In the genomic region with DNA sequence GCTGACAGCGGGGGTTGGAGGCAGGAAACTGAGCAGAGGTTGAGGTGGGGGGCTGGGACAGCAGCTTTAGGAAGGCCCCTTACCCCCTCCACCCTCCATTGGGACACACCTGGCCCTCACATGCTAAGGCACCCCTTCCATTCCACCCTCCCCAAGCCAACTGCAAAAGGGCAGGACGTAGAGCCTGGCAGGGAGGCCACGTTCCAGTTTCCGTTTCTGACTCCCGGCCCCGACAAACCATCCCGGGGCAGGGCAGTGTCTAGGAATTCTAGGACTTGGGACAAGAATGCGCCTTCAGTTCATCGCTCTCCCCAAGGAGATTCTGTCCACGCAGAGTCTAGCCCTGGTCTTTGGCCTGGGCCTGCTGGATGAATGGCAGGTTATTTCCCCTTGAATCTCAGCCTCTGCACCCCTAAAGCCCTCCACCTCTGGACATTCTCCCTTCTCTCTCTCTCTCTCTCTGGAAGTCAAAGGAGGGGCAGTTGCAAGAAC, we compare ENCODE assay signal across 13 cellular contexts. TPM values are rescaled to one million over a fixed set of nuclear protein-coding genes. Genes with fewer than 3 reads are reported as not detected.
DNase-seq lines count a peak whose midpoint lies in the region; ATAC-seq, FAIRE-seq and TF ChIP-seq lines count a peak whose summit lies in the region.
"Had no signal": no experiment of that assay in that cellular context is flagged by ENCODE, and none has a peak within 500 bp of the region (broad histone marks: within the 10 kb centered on the region; RNA-seq: fewer than 3 reads in every experiment).

No MANE protein-coding gene starts in this region.

- peaks cover 18% of the 10 kb centered on the region for H3K36me3 Mint-ChIP-seq in effector memory CD8-positive, alpha-beta T cell (ENCODE audit: insufficient read depth)
- H3K36me3 Mint-ChIP-seq: activated CD4-positive, alpha-beta memory T cell treated with anti-CD3 and anti-CD28 coated beads for 36 hours had no signal

- H3K27me3 Mint-ChIP-seq in effector memory CD8-positive, alpha-beta T cell = peaks cover 0 to 17% of the 10 kb centered on the region in 2 donors

- peak overlapping the region; percentile 46 to 79 for H3K27ac Mint-ChIP-seq in effector memory CD8-positive, alpha-beta T cell
- H3K27ac Mint-ChIP-seq: activated CD4-positive, alpha-beta memory T cell treated with anti-CD3 and anti-CD28 coated beads for 36 hours had no signal

- CTCF ChIA-PET in HepG2 (lab: Yijun Ruan, JAX; ENCODE audit: low intra/inter-chr PET ratio, low total read pairs) = interaction anchor here (1.2 kb wide), 1 partner anchor 18 kb away, joined by 3 read pairs; no protein-coding TSS in a partner anchor

- ATAC-seq in HepG2 (no peak), right lobe of liver (no peak), GM21381 (IDR thresholded peaks at IDR 0.05; ENCODE audit: unreplicated experiment) (no peak), GM18868 (IDR thresholded peaks at IDR 0.05; ENCODE audit: unreplicated experiment) (no peak)
- no peak for ATAC-seq in effector memory CD8-positive, alpha-beta T cell (replicated peaks)

- no peaks in the 10 kb centered on the region for H4K20me1 ChIP-seq in HepG2 (ENCODE audit: insufficient read depth, low read length)

- H3K4me1 ChIP-seq in HepG2 (ENCODE audit: insufficient read depth, low read length) (peaks cover 86% of the 10 kb centered on the region), right lobe of liver (peaks cover 0 to 10% (median 4%) of the 10 kb centered on the region in 4 donors), mucosa of rectum (ENCODE audit: control insufficient read depth in 2 of 2, insufficient read depth in 2 of 2, low read length in 2 of 2) (peaks cover 12 to 19% of the 10 kb centered on the region in 2 donors)

- WGBS in HepG2 (ENCODE audit: low lambda C conversion rate) = 34% methylated on average over 10 of the region's 10 CpGs
- WGBS in right lobe of liver (ENCODE audit: insufficient coverage, low coverage, low lambda C conversion rate, missing lambda C conversion rate) = no CpG with 5 or more reads among the region's 10 CpGs

- peak overlapping the region; percentile 53 to 71 for H3K4me3 Mint-ChIP-seq in effector memory CD8-positive, alpha-beta T cell
- H3K4me3 Mint-ChIP-seq: activated CD4-positive, alpha-beta memory T cell treated with anti-CD3 and anti-CD28 coated beads for 36 hours had no signal

- no peaks in the 10 kb centered on the region for H3K9me3 Mint-ChIP-seq in effector memory CD8-positive, alpha-beta T cell
- H3K9me3 Mint-ChIP-seq: activated CD4-positive, alpha-beta memory T cell treated with anti-CD3 and anti-CD28 coated beads for 36 hours had no signal

- TF ChIP-seq RAD21 in HepG2 (CRISPR knock-in tag; IDR thresholded peaks at IDR 0.05) = no peak

- H3K27me3 ChIP-seq in HepG2 (ENCODE audit: control insufficient read depth in 1 of 2, insufficient read depth in 2 of 2, low read length in 2 of 2) (peaks cover 3 to 25% of the 10 kb centered on the region in 2 experiments), right lobe of liver (peaks cover 0 to 9% of the 10 kb centered on the region in 2 donors), mucosa of rectum (ENCODE audit: control insufficient read depth in 2 of 2, insufficient read depth in 2 of 2, low read length in 2 of 2) (peaks cover 10 to 12% of the 10 kb centered on the region in 2 donors)

- H3K27ac ChIP-seq in HepG2 (ENCODE audit: extremely low read length, insufficient read depth, low read length) (peak overlapping the region; percentile 49), right lobe of liver (no peak overlapping the region), mucosa of rectum (ENCODE audit: low read depth in 2 of 2, low read length in 2 of 2) (no peak overlapping the region)

- DNase-seq in HepG2 (ENCODE audit: low spot score) (no peak), right lobe of liver (no peak), foreskin melanocyte (no peak), GDM1 (lab: John Stamatoyannopoulos, UW) (no peak)
- no peak for DNase-seq in effector memory CD8-positive, alpha-beta T cell
- DNase-seq: NCI-H2171 had no signal

- intact Hi-C loops in HepG2 (cut with micrococcal nuclease; ENCODE audit: unreplicated experiment) = no loop called here
- intact Hi-C loops in right lobe of liver (cut with DNase I) = no loop called here

- TF ChIP-seq EP300 in HepG2 (IDR thresholded peaks at IDR 0.05; ENCODE audit: low read depth in 2 of 2, low read length in 2 of 2) (no peak), HepG2 (CRISPR knock-in tag; IDR thresholded peaks at IDR 0.05; ENCODE audit: borderline replicate concordance) (no peak)

- no peaks in the 10 kb centered on the region for H3K9me3 ChIP-seq in HepG2 (ENCODE audit: low read length)
- no peaks in the 10 kb centered on the region for H3K9me3 ChIP-seq in right lobe of liver
- no peaks in the 10 kb centered on the region for H3K9me3 ChIP-seq in mucosa of rectum (ENCODE audit: control insufficient read depth in 2 of 2, low read length in 2 of 2)

- H3K4me3 ChIP-seq in HepG2 (replicated peaks in 1 of 3; ENCODE audit: insufficient read depth in 1 of 3, low read depth in 2 of 3, low read length in 3 of 3) (peak overlapping the region in 2 of 3 experiments; percentile 52 to 71; a peak in 3 of 6 replicates), right lobe of liver (no peak overlapping the region), mucosa of rectum (ENCODE audit: low read length in 2 of 2) (peak overlapping the region; percentile 39 to 59)

- H2AFZ ChIP-seq in HepG2 (ENCODE audit: low read length) = no peak overlapping the region

- no peaks in the 10 kb centered on the region for H3K79me2 ChIP-seq in HepG2 (ENCODE audit: insufficient read depth, low read length)

- peak; percentile 32 for FAIRE-seq in HepG2 (lab: Jason Lieb, UNC)
- FAIRE-seq: GM18507, urothelium cell line had no signal

- no peaks in the 10 kb centered on the region for H3K36me3 ChIP-seq in HepG2 (replicated peaks in 1 of 2; ENCODE audit: control insufficient read depth in 1 of 2, insufficient read depth in 2 of 2, low read length in 2 of 2)
- no peaks in the 10 kb centered on the region for H3K36me3 ChIP-seq in right lobe of liver
- H3K36me3 ChIP-seq in mucosa of rectum (ENCODE audit: control insufficient read depth in 2 of 2, insufficient read depth in 2 of 2, low read length in 2 of 2) = no peaks in the 10 kb centered on the region

- H3K9ac ChIP-seq in HepG2 (ENCODE audit: insufficient read depth, low read depth, low read length) (peak overlapping the region; percentile 8; the same call in 1 of the 2 replicates), mucosa of rectum (ENCODE audit: low read depth in 1 of 2, low read length in 2 of 2) (peak overlapping the region in 1 of 2 donors; percentile 9)

- TF ChIP-seq POLR2A in HepG2 (IDR thresholded peaks at IDR 0.05; ENCODE audit: insufficient read depth in 1 of 2, low read depth in 2 of 2, low read length in 2 of 2) (no peak), right lobe of liver (IDR thresholded peaks at IDR 0.05) (no peak)

- peaks cover 40% of the 10 kb centered on the region in 2 donors for H3K4me1 Mint-ChIP-seq in effector memory CD8-positive, alpha-beta T cell (ENCODE audit: low read depth in 2 of 2)

- POLR2A ChIA-PET in HepG2 (lab: Yijun Ruan, JAX) = interaction anchor here (1.4 kb wide), 1 partner anchor 35 kb away, joined by 3 read pairs; no protein-coding TSS in a partner anchor

- peak overlapping the region; percentile 92 for H3K4me2 ChIP-seq in HepG2 (ENCODE audit: low read depth, low read length)

- in situ Hi-C loops in HepG2 (cut with HindIII; ENCODE audit: extremely low pct_ligation_motif_present, low pct_unique_long_range_greater_than_20kb) = no loop called here

- TF ChIP-seq CTCF in HepG2 (CRISPR knock-in tag; IDR thresholded peaks at IDR 0.05) (no peak), right lobe of liver (IDR thresholded peaks at IDR 0.05) (no peak)

- BruUV-seq in HepG2 (replicated peaks; lab: Mats Ljungman, UMichigan) = no TSS peak

RNA-seq across cellular contexts. Expression of a gene that starts 1.7 kb away (rescaled TPM):
- total RNA-seq in HepG2 (2016; rRNA removed; fragmentation: Illumina TruSeq; extraction: Trizol) (1.4 and 1.6 TPM in 2 replicates), right lobe of liver (under 1 TPM in 3 of 6 experiments, not detected in 3; 0.06 to 0.12 (median 0.11) TPM)
- 0.09 and 0.30 TPM in 2 replicates for total RNA-seq in HepG2 (2016; cell fraction: cytosol; rRNA removed; fragmentation: Illumina TruSeq; extraction: Trizol; ENCODE audit: low read depth)
- 1.4 and 1.9 TPM in 2 replicates for total RNA-seq in HepG2 (2016; cell fraction: insoluble cytoplasmic fraction; rRNA removed; fragmentation: Illumina TruSeq; extraction: Trizol)
- total RNA-seq in HepG2 (2016; cell fraction: membrane; rRNA removed; fragmentation: Illumina TruSeq; extraction: Trizol) = 0.77 and 0.93 TPM in 2 replicates
- 0.94 and 1.3 TPM in 2 replicates for total RNA-seq in HepG2 (2016; cell fraction: nucleus; rRNA removed; fragmentation: Illumina TruSeq; extraction: Trizol)
- 0.98 and 1.2 TPM in 2 replicates for polyA plus RNA-seq in HepG2 (2011; rRNA removed)
- polyA plus RNA-seq in HepG2 (2011; cell fraction: cytosol; rRNA removed) = 0.82 and 1.5 TPM in 2 replicates
- 2.8 and 3.7 TPM in 2 replicates for polyA plus RNA-seq in HepG2 (2011; cell fraction: nucleus; rRNA removed)
- 0.66 and 0.96 TPM in 2 replicates for polyA plus RNA-seq in HepG2 (2012)
- 0.31 and 0.45 TPM in 2 replicates for polyA plus RNA-seq in HepG2 (2016; cell fraction: cytosol; fragmentation: Illumina TruSeq; extraction: Trizol; ENCODE audit: low read depth)
- polyA plus RNA-seq in HepG2 (2016; cell fraction: insoluble cytoplasmic fraction; fragmentation: Illumina TruSeq; extraction: Trizol; ENCODE audit: low read depth) = 1.3 and 1.4 TPM in 2 replicates
- 0.61 and 0.62 TPM in 2 replicates for polyA plus RNA-seq in HepG2 (2016; cell fraction: membrane; fragmentation: Illumina TruSeq; extraction: Trizol; ENCODE audit: low read depth)
- polyA plus RNA-seq in HepG2 (2016; cell fraction: nucleus; fragmentation: Illumina TruSeq; extraction: Trizol; ENCODE audit: insufficient read depth, low read depth) = 2.0 and 2.1 TPM in 2 replicates
- polyA minus RNA-seq in HepG2 (2011; rRNA and poly(A)+ RNA removed; ENCODE audit: low replicate concordance) = 0.05 and 1.5 TPM in 2 replicates
- polyA minus RNA-seq in HepG2 (2011; cell fraction: cytosol; rRNA and poly(A)+ RNA removed) = 0.35 and 0.40 TPM in 2 replicates
- 0.37 and 0.52 TPM in 2 replicates for polyA minus RNA-seq in HepG2 (2011; cell fraction: nucleus; rRNA and poly(A)+ RNA removed)
- total RNA-seq: M059J had no signal

RNA-seq across cellular contexts. Expression of a gene that starts 35.7 kb away (rescaled TPM):
- 116 and 118 TPM in 2 replicates for total RNA-seq in HepG2 (2016; rRNA removed; fragmentation: Illumina TruSeq; extraction: Trizol)
- total RNA-seq in HepG2 (2016; cell fraction: cytosol; rRNA removed; fragmentation: Illumina TruSeq; extraction: Trizol; ENCODE audit: low read depth) = 32.5 and 33.1 TPM in 2 replicates
- 112 and 113 TPM in 2 replicates for total RNA-seq in HepG2 (2016; cell fraction: insoluble cytoplasmic fraction; rRNA removed; fragmentation: Illumina TruSeq; extraction: Trizol)
- 41.7 and 48.8 TPM in 2 replicates for total RNA-seq in HepG2 (2016; cell fraction: membrane; rRNA removed; fragmentation: Illumina TruSeq; extraction: Trizol)
- total RNA-seq in HepG2 (2016; cell fraction: nucleus; rRNA removed; fragmentation: Illumina TruSeq; extraction: Trizol) = 80.6 and 103 TPM in 2 replicates
- polyA plus RNA-seq in HepG2 (2011; rRNA removed) = 86.9 and 118 TPM in 2 replicates
- polyA plus RNA-seq in HepG2 (2011; cell fraction: cytosol; rRNA removed) = 65.5 and 68.0 TPM in 2 replicates
- 259 and 277 TPM in 2 replicates for polyA plus RNA-seq in HepG2 (2011; cell fraction: nucleus; rRNA removed)
- polyA plus RNA-seq in HepG2 (2012) = 100 and 124 TPM in 2 replicates
- polyA plus RNA-seq in HepG2 (2016; cell fraction: cytosol; fragmentation: Illumina TruSeq; extraction: Trizol; ENCODE audit: low read depth) = 7.1 and 8.4 TPM in 2 replicates
- 78.0 and 79.6 TPM in 2 replicates for polyA plus RNA-seq in HepG2 (2016; cell fraction: insoluble cytoplasmic fraction; fragmentation: Illumina TruSeq; extraction: Trizol; ENCODE audit: low read depth)
- polyA plus RNA-seq in HepG2 (2016; cell fraction: membrane; fragmentation: Illumina TruSeq; extraction: Trizol; ENCODE audit: low read depth) = 18.4 and 21.9 TPM in 2 replicates
- 147 and 170 TPM in 2 replicates for polyA plus RNA-seq in HepG2 (2016; cell fraction: nucleus; fragmentation: Illumina TruSeq; extraction: Trizol; ENCODE audit: insufficient read depth, low read depth)
- 144 and 202 TPM in 2 replicates for polyA minus RNA-seq in HepG2 (2011; rRNA and poly(A)+ RNA removed; ENCODE audit: low replicate concordance)
- 69.7 and 91.8 TPM in 2 replicates for polyA minus RNA-seq in HepG2 (2011; cell fraction: cytosol; rRNA and poly(A)+ RNA removed)
- 113 and 132 TPM in 2 replicates for polyA minus RNA-seq in HepG2 (2011; cell fraction: nucleus; rRNA and poly(A)+ RNA removed)
- 10 to 100 TPM; 38.5 to 57.9 (median 50.6) TPM for total RNA-seq in right lobe of liver

Comparison
In these comparisons a context has a peak if more than half of its experiments do, and no peak if none do; other contexts are left out.
1. H3K4me3 ChIP-seq: peak in HepG2 (2 of 3) and mucosa of rectum (2 of 2); none in right lobe of liver (0 of 3).